15 cellular contexts compared by ENCODE assay signal in the genomic region with DNA sequence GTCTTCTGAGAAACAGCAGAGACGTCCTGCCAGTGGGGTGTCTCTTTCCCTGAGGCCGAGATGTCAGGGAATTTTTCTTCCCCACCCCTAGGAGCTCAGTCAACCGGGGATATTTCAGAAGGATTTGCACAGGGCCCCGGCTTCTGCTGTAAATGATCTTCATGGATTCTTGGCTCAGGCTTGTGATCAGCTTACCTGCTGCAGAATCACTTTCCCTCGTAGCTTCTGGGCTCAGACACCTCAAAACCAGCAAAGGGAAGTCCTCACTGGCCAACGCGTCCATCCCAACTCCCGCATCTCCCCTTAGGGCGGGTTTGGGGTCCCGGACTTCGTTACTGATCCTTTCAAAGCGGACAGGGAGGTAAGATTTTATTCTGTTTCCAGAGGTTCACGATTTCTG.
DNase-seq lines count a peak whose midpoint lies in the region; TF ChIP-seq lines count a peak whose summit lies in the region.
"Had no signal": no experiment of that assay in that cellular context is flagged by ENCODE, and none has a peak within 500 bp of the region (broad histone marks: within the 10 kb centered on the region; RNA-seq: fewer than 3 reads in every experiment).

No MANE protein-coding gene starts in this region.

- H3K27ac Mint-ChIP-seq in activated CD4-positive, alpha-beta T cell treated with anti-CD3 and anti-CD28 coated beads, Interleukin-2, amount 10 ng/mL, durations not matched to agents 24 days and 14 days: no peak overlapping the region
- H3K27ac Mint-ChIP-seq in neural progenitor cell: no peak overlapping the region
- H3K27ac Mint-ChIP-seq: CD4-positive, alpha-beta T cell had no signal

- H3K79me1 ChIP-seq in trophoblast cell (ENCODE audit: low read length): peaks cover 2% of the 10 kb centered on the region

- intact Hi-C loops in activated CD4-positive, alpha-beta T cell treated with anti-CD3 and anti-CD28 coated beads, Interleukin-2, amount 10 ng/mL, durations not matched to agents 24 days and 14 days (cut with micrococcal nuclease): no loop called here

- H3K4me2 ChIP-seq in neural progenitor cell (no peak overlapping the region), trophoblast cell (ENCODE audit: low read length) (no peak overlapping the region)

- no peak overlapping the region for H3K23ac ChIP-seq in trophoblast cell (ENCODE audit: low read length)

- H3K36me3 ChIP-seq in neural progenitor cell: no peaks in the 10 kb centered on the region
- H3K36me3 ChIP-seq in trophoblast cell (ENCODE audit: control insufficient read depth in 1 of 2, insufficient read depth in 2 of 2, low read length in 2 of 2): no peaks in the 10 kb centered on the region
- H3K36me3 ChIP-seq: HAP-1 had no signal

- H3K9ac ChIP-seq in neural progenitor cell (no peak overlapping the region), trophoblast cell (ENCODE audit: low read length) (no peak overlapping the region)

- H4K20me1 ChIP-seq in neural progenitor cell (ENCODE audit: low read depth): no peaks in the 10 kb centered on the region

- H3K4me1 Mint-ChIP-seq in activated CD4-positive, alpha-beta T cell treated with anti-CD3 and anti-CD28 coated beads, Interleukin-2, amount 10 ng/mL, durations not matched to agents 24 days and 14 days: no peaks in the 10 kb centered on the region
- peaks cover 9% of the 10 kb centered on the region for H3K4me1 Mint-ChIP-seq in neural progenitor cell

- H2AFZ ChIP-seq in neural progenitor cell (replicated peaks) (peak overlapping the region; percentile 82), trophoblast cell (ENCODE audit: insufficient read depth, low read length, poor library complexity) (no peak overlapping the region)

- H3K27ac ChIP-seq in neural progenitor cell (no peak overlapping the region), trophoblast cell (ENCODE audit: low read depth, low read length) (peak overlapping the region; percentile 5)
- H3K27ac ChIP-seq: C4-2B, HL-60 had no signal

- H3K4me3 ChIP-seq in choroid plexus epithelial cell (ENCODE audit: low read depth, low read length) (peak overlapping the region; percentile 42), neural progenitor cell (no peak overlapping the region), trophoblast cell (ENCODE audit: low read depth, low read length) (no peak overlapping the region)
- H3K4me3 ChIP-seq: HAP-1 had no signal

- no peak overlapping the region for H3K4ac ChIP-seq in trophoblast cell (ENCODE audit: low read depth, low read length)

- no peaks in the 10 kb centered on the region for H3K36me3 Mint-ChIP-seq in activated CD4-positive, alpha-beta T cell treated with anti-CD3 and anti-CD28 coated beads, Interleukin-2, amount 10 ng/mL, durations not matched to agents 24 days and 14 days (ENCODE audit: low read depth)
- no peaks in the 10 kb centered on the region for H3K36me3 Mint-ChIP-seq in neural progenitor cell

- no peak overlapping the region for H2BK12ac ChIP-seq in trophoblast cell (ENCODE audit: low read length)

- no peak overlapping the region for H2AK5ac ChIP-seq in trophoblast cell (ENCODE audit: low read length)

- TF ChIP-seq CTCF in choroid plexus epithelial cell (conservative IDR thresholded peaks at IDR 0.05; ENCODE audit: low read depth, low read length) (no peak), neural progenitor cell (IDR thresholded peaks at IDR 0.05) (no peak)

- no peak overlapping the region for H3K14ac ChIP-seq in trophoblast cell (ENCODE audit: low read length)

- H3K27me3 ChIP-seq in neural progenitor cell (no peaks in the 10 kb centered on the region), trophoblast cell (ENCODE audit: insufficient read depth, low read length) (no peaks in the 10 kb centered on the region)

- no peak overlapping the region for H2BK5ac ChIP-seq in trophoblast cell (ENCODE audit: low read depth, low read length, poor library complexity)

- H3K79me2 ChIP-seq in neural progenitor cell (ENCODE audit: low read depth) (no peaks in the 10 kb centered on the region), trophoblast cell (ENCODE audit: control insufficient read depth, insufficient read depth, low read length, poor library complexity) (no peaks in the 10 kb centered on the region)

- H4K91ac ChIP-seq in trophoblast cell (ENCODE audit: low read depth, low read length): no peak overlapping the region

- no peaks in the 10 kb centered on the region for H3K9me3 Mint-ChIP-seq in activated CD4-positive, alpha-beta T cell treated with anti-CD3 and anti-CD28 coated beads, Interleukin-2, amount 10 ng/mL, durations not matched to agents 24 days and 14 days
- no peaks in the 10 kb centered on the region for H3K9me3 Mint-ChIP-seq in neural progenitor cell
- H3K9me3 Mint-ChIP-seq: CD4-positive, alpha-beta T cell had no signal

- no peaks in the 10 kb centered on the region for H3K9me3 ChIP-seq in neural progenitor cell (ENCODE audit: low read depth)
- H3K9me3 ChIP-seq in trophoblast cell (ENCODE audit: insufficient read depth, low read depth, low read length): peaks cover 1% of the 10 kb centered on the region
- H3K9me3 ChIP-seq: Caco-2, HAP-1 had no signal

- no peak overlapping the region for H2BK120ac ChIP-seq in trophoblast cell (ENCODE audit: insufficient read depth, low read length, poor library complexity)

- no peaks in the 10 kb centered on the region for H3K27me3 Mint-ChIP-seq in activated CD4-positive, alpha-beta T cell treated with anti-CD3 and anti-CD28 coated beads, Interleukin-2, amount 10 ng/mL, durations not matched to agents 24 days and 14 days
- H3K27me3 Mint-ChIP-seq in neural progenitor cell (ENCODE audit: insufficient read depth, low read depth): peaks cover 5% of the 10 kb centered on the region
- H3K27me3 Mint-ChIP-seq: CD4-positive, alpha-beta T cell had no signal

- peaks cover 24% of the 10 kb centered on the region for H3F3A ChIP-seq in neural progenitor cell (ENCODE audit: low read depth)

- DNase-seq in activated CD4-positive, alpha-beta T cell treated with anti-CD3 and anti-CD28 coated beads, Interleukin-2, amount 10 ng/mL, durations not matched to agents 24 days and 14 days: peak; percentile 45
- DNase-seq in activated CD4-positive, alpha-beta T cell treated with anti-CD3 and anti-CD28 coated beads, Interleukin-2, amount 50 U/mL, for 4 hours: no peak
- no peak for DNase-seq in choroid plexus epithelial cell (ENCODE audit: low read depth)
- DNase-seq in neural progenitor cell (ENCODE audit: low spot score): no peak
- DNase-seq in trophoblast cell: no peak
- no peak for DNase-seq in activated T-cell treated with anti-CD3 and anti-CD28 coated beads, Interleukin-2, amount 50 U/mL, for 1 hour
- no peak for DNase-seq in NK-92 (lab: John Stamatoyannopoulos, UW; ENCODE audit: unreplicated experiment)
- DNase-seq in NCI-H1092 treated with DMSO at 0.1 percent for 48 hours (lab: John Stamatoyannopoulos, UW): no peak
- DNase-seq: ACHN; Caco-2; CD4-positive, alpha-beta T cell; GDM1 had no signal

- H3K4me3 Mint-ChIP-seq in activated CD4-positive, alpha-beta T cell treated with anti-CD3 and anti-CD28 coated beads, Interleukin-2, amount 10 ng/mL, durations not matched to agents 24 days and 14 days: no peak overlapping the region
- no peak overlapping the region for H3K4me3 Mint-ChIP-seq in neural progenitor cell
- H3K4me3 Mint-ChIP-seq: CD4-positive, alpha-beta T cell had no signal

- H3K4me1 ChIP-seq in neural progenitor cell: peaks cover 8% of the 10 kb centered on the region
- H3K4me1 ChIP-seq in trophoblast cell (ENCODE audit: control insufficient read depth in 1 of 2, insufficient read depth in 2 of 2, low read length in 2 of 2): peaks cover 0 to 2% of the 10 kb centered on the region in 2 experiments
- H3K4me1 ChIP-seq: Caco-2, HAP-1 had no signal

- H4K12ac ChIP-seq in trophoblast cell (ENCODE audit: low read depth, low read length): no peak overlapping the region

- H4K8ac ChIP-seq in trophoblast cell (ENCODE audit: low read depth, low read length): no peak overlapping the region

- WGBS in trophoblast cell (ENCODE audit: extremely low coverage, insufficient coverage, insufficient read length): no CpG with 5 or more reads among the region's 13 CpGs

- H3K18ac ChIP-seq in trophoblast cell (ENCODE audit: low read length): no peak overlapping the region
